Comparison of ENCODE assay signal across 9 cellular contexts in genomic region chr10:79046991-79047874, GRCh38. TPM values are rescaled to one million over a fixed set of nuclear protein-coding genes. Genes with fewer than 3 reads are reported as not detected.
DNase-seq lines count a peak whose midpoint lies in the region; ATAC-seq lines count a peak whose summit lies in the region.
"Had no signal": no experiment of that assay in that cellular context is flagged by ENCODE, and none has a peak within 500 bp of the region (broad histone marks: within the 10 kb centered on the region; RNA-seq: fewer than 3 reads in every experiment).

No MANE protein-coding gene starts in this region.

- no peaks in the 10 kb centered on the region for H3K9me3 ChIP-seq in mesenchymal stem cell (ENCODE audit: control insufficient read depth, low read length)
- H3K9me3 ChIP-seq in aorta (ENCODE audit: control insufficient read depth, low read length): no peaks in the 10 kb centered on the region
- H3K9me3 ChIP-seq: neutrophil had no signal

- no peak overlapping the region for H3K4me3 Mint-ChIP-seq in activated naive CD4-positive, alpha-beta T cell treated with anti-CD3 and anti-CD28 coated beads, Interleukin-2, amount 10 ng/mL, durations not matched to agents 7 days and 5 days
- H3K4me3 Mint-ChIP-seq in activated naive CD8-positive, alpha-beta T cell treated with anti-CD3 and anti-CD28 coated beads, Interleukin-2, amount 50 U/mL, for 24 hours: no peak overlapping the region

- H2AK5ac ChIP-seq in mesenchymal stem cell (ENCODE audit: low read length, severe bottlenecking): no peak overlapping the region

- no peak overlapping the region for H3K14ac ChIP-seq in mesenchymal stem cell (ENCODE audit: low read length in 2 of 2)

- H3K4me1 Mint-ChIP-seq in activated naive CD4-positive, alpha-beta T cell treated with anti-CD3 and anti-CD28 coated beads, Interleukin-2, amount 10 ng/mL, durations not matched to agents 7 days and 5 days: peaks cover 68% of the 10 kb centered on the region
- peaks cover 39% of the 10 kb centered on the region for H3K4me1 Mint-ChIP-seq in activated naive CD8-positive, alpha-beta T cell treated with anti-CD3 and anti-CD28 coated beads, Interleukin-2, amount 50 U/mL, for 24 hours

- H3K36me3 Mint-ChIP-seq in activated naive CD4-positive, alpha-beta T cell treated with anti-CD3 and anti-CD28 coated beads, Interleukin-2, amount 10 ng/mL, durations not matched to agents 7 days and 5 days: peaks cover 2% of the 10 kb centered on the region
- H3K36me3 Mint-ChIP-seq in activated naive CD8-positive, alpha-beta T cell treated with anti-CD3 and anti-CD28 coated beads, Interleukin-2, amount 50 U/mL, for 24 hours (ENCODE audit: low read depth): no peaks in the 10 kb centered on the region

- peaks cover 8% of the 10 kb centered on the region for H3K27me3 Mint-ChIP-seq in activated naive CD4-positive, alpha-beta T cell treated with anti-CD3 and anti-CD28 coated beads, Interleukin-2, amount 10 ng/mL, durations not matched to agents 7 days and 5 days
- H3K27me3 Mint-ChIP-seq in activated naive CD8-positive, alpha-beta T cell treated with anti-CD3 and anti-CD28 coated beads, Interleukin-2, amount 50 U/mL, for 24 hours: no peaks in the 10 kb centered on the region

- H3K18ac ChIP-seq in mesenchymal stem cell (ENCODE audit: low read depth in 1 of 2, low read length in 2 of 2): peak overlapping the region in 1 of 2 experiments; percentile 55

- no peak overlapping the region for H2BK120ac ChIP-seq in mesenchymal stem cell (ENCODE audit: low read depth, low read length)

- H3K27me3 ChIP-seq in mesenchymal stem cell (ENCODE audit: control insufficient read depth in 1 of 2, insufficient read depth in 1 of 2, low read length in 2 of 2): peaks cover 3 to 13% of the 10 kb centered on the region in 2 experiments
- H3K27me3 ChIP-seq in aorta (ENCODE audit: control insufficient read depth in 1 of 2, insufficient read depth in 2 of 2, low read length in 1 of 2): no peaks in the 10 kb centered on the region

- no peak for DNase-seq in activated naive CD4-positive, alpha-beta T cell treated with anti-CD3 and anti-CD28 coated beads, Interleukin-2, amount 10 ng/mL, durations not matched to agents 7 days and 5 days
- DNase-seq in activated naive CD4-positive, alpha-beta T cell treated with Interleukin-2 at 50 U/mL for 16 hours: no peak
- no peak for DNase-seq in activated naive CD8-positive, alpha-beta T cell treated with anti-CD3 and anti-CD28 coated beads, Interleukin-2, amount 50 U/mL, for 24 hours
- DNase-seq in mesenchymal stem cell (no peak), aorta (peak; percentile 48 to 64), LoVo (ENCODE audit: low spot score) (no peak), HT-29 (ENCODE audit: low spot score) (no peak)

- no peak overlapping the region for H3K23ac ChIP-seq in mesenchymal stem cell (ENCODE audit: low read length in 2 of 2)

- H3K36me3 ChIP-seq in mesenchymal stem cell (ENCODE audit: control insufficient read depth in 1 of 2, insufficient read depth in 2 of 2, low read depth in 1 of 2, low read length in 2 of 2) (no peaks in the 10 kb centered on the region), aorta (ENCODE audit: control insufficient read depth in 1 of 2, insufficient read depth in 2 of 2, low read length in 1 of 2) (no peaks in the 10 kb centered on the region)
- H3K36me3 ChIP-seq: neutrophil had no signal

- no peak overlapping the region for H3K27ac ChIP-seq in mesenchymal stem cell (ENCODE audit: low read length, poor library complexity, severe bottlenecking)
- H3K27ac ChIP-seq in aorta (ENCODE audit: low read depth in 1 of 2, low read length in 2 of 2): no peak overlapping the region
- H3K27ac ChIP-seq: neutrophil had no signal

- no peak for ATAC-seq in activated naive CD8-positive, alpha-beta T cell treated with anti-CD3 and anti-CD28 coated beads, Interleukin-2, amount 50 U/mL, for 24 hours
- ATAC-seq in aorta (ENCODE audit: low FRiP score) (no peak), HG03135 (IDR thresholded peaks at IDR 0.05; ENCODE audit: unreplicated experiment) (no peak)

- intact Hi-C loops in aorta (cut with DNase I): no loop called here

- H3K4ac ChIP-seq in mesenchymal stem cell (ENCODE audit: low read depth in 1 of 2, low read length in 2 of 2): peak overlapping the region in 1 of 2 experiments; percentile 20

- no peak overlapping the region for H4K8ac ChIP-seq in mesenchymal stem cell (ENCODE audit: low read length)

- 84% methylated on average over 7 of the region's 8 CpGs for WGBS in mesenchymal stem cell
- 90 to 91% methylated on average over 8 of the region's 8 CpGs for WGBS in aorta, 2 donors

- peaks cover 9% of the 10 kb centered on the region for H3K4me1 ChIP-seq in mesenchymal stem cell (ENCODE audit: control insufficient read depth, insufficient read depth, low read depth, low read length)
- H3K4me1 ChIP-seq in aorta (ENCODE audit: control insufficient read depth in 1 of 2, insufficient read depth in 2 of 2, low read length in 2 of 2): no peaks in the 10 kb centered on the region

- H4K91ac ChIP-seq in mesenchymal stem cell (ENCODE audit: low read length): no peak overlapping the region

- no peak overlapping the region for H2BK5ac ChIP-seq in mesenchymal stem cell (ENCODE audit: low read depth, low read length, poor library complexity, severe bottlenecking)

- no peak overlapping the region for H2BK15ac ChIP-seq in mesenchymal stem cell (ENCODE audit: low read depth, poor library complexity, severe bottlenecking)

- H3K4me3 ChIP-seq in mesenchymal stem cell (ENCODE audit: insufficient read depth in 1 of 2, low read depth in 1 of 2, low read length in 2 of 2) (no peak overlapping the region), aorta (ENCODE audit: low read length in 2 of 2) (no peak overlapping the region)

- peak overlapping the region; percentile 18 to 68 for H2BK12ac ChIP-seq in mesenchymal stem cell (ENCODE audit: low read length in 2 of 2)

- H2AFZ ChIP-seq in mesenchymal stem cell (ENCODE audit: low read depth, low read length): no peak overlapping the region

- H3K4me2 ChIP-seq in mesenchymal stem cell (ENCODE audit: low read length, poor library complexity, severe bottlenecking): no peak overlapping the region

- no peak overlapping the region for H3K9ac ChIP-seq in mesenchymal stem cell (ENCODE audit: low read length)

- H3K27ac Mint-ChIP-seq in activated naive CD4-positive, alpha-beta T cell treated with anti-CD3 and anti-CD28 coated beads, Interleukin-2, amount 10 ng/mL, durations not matched to agents 7 days and 5 days: peak overlapping the region; percentile 95
- peak overlapping the region; percentile 44 for H3K27ac Mint-ChIP-seq in activated naive CD8-positive, alpha-beta T cell treated with anti-CD3 and anti-CD28 coated beads, Interleukin-2, amount 50 U/mL, for 24 hours

- H3K9me3 Mint-ChIP-seq in activated naive CD4-positive, alpha-beta T cell treated with anti-CD3 and anti-CD28 coated beads, Interleukin-2, amount 10 ng/mL, durations not matched to agents 7 days and 5 days: no peaks in the 10 kb centered on the region
- no peaks in the 10 kb centered on the region for H3K9me3 Mint-ChIP-seq in activated naive CD8-positive, alpha-beta T cell treated with anti-CD3 and anti-CD28 coated beads, Interleukin-2, amount 50 U/mL, for 24 hours

- CTCF ChIA-PET in activated naive CD4-positive, alpha-beta T cell treated with anti-CD3 and anti-CD28 coated beads, Interleukin-2, amount 10 ng/mL, durations not matched to agents 7 days and 5 days (lab: Charles Lee): interaction anchor here (1.8 kb wide), 1 partner anchor 73 kb away, joined by 4 read pairs; no protein-coding TSS in a partner anchor

- H3K79me1 ChIP-seq in mesenchymal stem cell (replicated peaks; ENCODE audit: low read length, poor library complexity, severe bottlenecking): no peaks in the 10 kb centered on the region

RNA-seq across cellular contexts. Expression of gene ZMIZ1, which starts 21.5 kb away (rescaled TPM):
- polyA plus RNA-seq in mesenchymal stem cell (2013, experiment 1 of 2): 36.4 TPM
- 35.8 TPM for polyA plus RNA-seq in mesenchymal stem cell (2013, experiment 2 of 2)
- total RNA-seq in aorta: 10 to 100 TPM; 48.5 to 84.1 TPM
- 1 to 10 TPM; 7.8 to 8.0 TPM for polyA plus RNA-seq in aorta
- 21.0 and 27.5 TPM in 2 replicates for total RNA-seq in HT-29 (2014; rRNA removed; shearing (Covaris generic))

Comparison
In these comparisons a context has a peak if more than half of its experiments do, and no peak if none do; other contexts are left out.
1. DNase-seq: peak in aorta (2 of 2); none in activated naive CD4-positive, alpha-beta T cell treated with anti-CD3 and anti-CD28 coated beads, Interleukin-2, amount 10 ng/mL, durations not matched to agents 7 days and 5 days (single experiment), activated naive CD4-positive, alpha-beta T cell treated with Interleukin-2 at 50 U/mL for 16 hours (single experiment), activated naive CD8-positive, alpha-beta T cell treated with anti-CD3 and anti-CD28 coated beads, Interleukin-2, amount 50 U/mL, for 24 hours (single experiment), mesenchymal stem cell (single experiment), LoVo (single experiment) and HT-29 (single experiment).